8 cellular contexts compared by ENCODE assay signal in the genomic region with DNA sequence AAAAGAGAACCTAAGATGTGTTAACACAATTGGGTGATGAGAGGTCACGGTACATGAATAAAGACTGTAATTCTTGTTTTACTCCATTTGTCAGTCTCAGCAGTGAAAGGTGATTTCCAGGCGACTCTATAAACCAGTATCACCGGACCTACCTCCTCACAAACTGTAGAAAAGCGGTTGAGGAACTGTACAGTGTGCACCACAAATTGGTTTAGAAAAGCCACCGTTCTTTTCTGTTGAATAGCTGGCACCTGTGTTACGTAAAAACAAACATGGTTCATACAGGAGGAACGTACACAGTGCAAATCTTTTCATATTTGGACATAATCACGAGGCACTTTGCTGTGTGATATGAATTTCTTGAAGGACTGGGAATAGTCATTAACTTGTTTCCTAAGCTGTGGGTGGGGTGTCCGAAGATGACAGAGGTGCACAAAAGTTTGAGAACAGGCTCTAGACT. TPM values are rescaled to one million over a fixed set of nuclear protein-coding genes. Genes with fewer than 3 reads are reported as not detected.
DNase-seq lines count a peak whose midpoint lies in the region; ATAC-seq and TF ChIP-seq lines count a peak whose summit lies in the region.

No MANE protein-coding gene starts in this region.

- H3K4me3 ChIP-seq in AG04450 (ENCODE audit: low read depth, low read length) = peak overlapping the region; percentile 82
- peak overlapping the region; percentile 76 to 99 for H3K4me3 ChIP-seq in gastroesophageal sphincter
- peak overlapping the region; percentile 67 to 92 for H3K4me3 ChIP-seq in prostate gland

- H3K4me1 ChIP-seq in gastroesophageal sphincter = peaks cover 0 to 20% (median 0%) of the 10 kb centered on the region in 3 donors
- no peaks in the 10 kb centered on the region for H3K4me1 ChIP-seq in prostate gland (replicated peaks)

- peaks cover 0 to 25% of the 10 kb centered on the region in 2 donors for H3K36me3 ChIP-seq in gastroesophageal sphincter
- H3K36me3 ChIP-seq in prostate gland = no peaks in the 10 kb centered on the region

- DNase-seq in AG04450 (ENCODE audit: low read depth, low spot score) (no peak), activated B cell treated with CpG ODN at 0.5 μM for 24 hours (no peak), prostate gland (ENCODE audit: low spot score) (peak; percentile 33), EL (no peak), NCI-H1092 treated with DMSO at 0.1 percent for 48 hours (lab: John Stamatoyannopoulos, UW) (no peak)

- no peaks in the 10 kb centered on the region for H3K27me3 Mint-ChIP-seq in activated B cell treated with CpG ODN at 0.5 μM for 24 hours

- H3K36me3 Mint-ChIP-seq in activated B cell treated with CpG ODN at 0.5 μM for 24 hours (ENCODE audit: low read depth) = peaks cover 48% of the 10 kb centered on the region

- peaks cover 21% of the 10 kb centered on the region for H3K4me1 Mint-ChIP-seq in activated B cell treated with CpG ODN at 0.5 μM for 24 hours

- no peak for TF ChIP-seq POLR2A in gastroesophageal sphincter (IDR thresholded peaks at IDR 0.05)
- TF ChIP-seq POLR2A in prostate gland (IDR thresholded peaks at IDR 0.05) = no peak

- intact Hi-C loops in activated B cell treated with CpG ODN at 0.5 μM for 24 hours (cut with micrococcal nuclease) = loop anchor here (1.0 to 10.0 kb wide), 5 partner anchors 144 to 1781 kb away; partner anchors contain the start of genes DRAM1, GNPTAB and NT5DC3
- intact Hi-C loops in prostate gland (cut with DNase I) = loop anchor here (5.0 kb wide), 1 partner anchor 119 kb away; no protein-coding TSS in a partner anchor

- CTCF ChIA-PET in AG04450 (lab: Charles Lee) (interaction anchor here (0.7 kb wide), 1 partner anchor 750 kb away, joined by 6 read pairs; no protein-coding TSS in a partner anchor), activated B cell treated with CpG ODN at 0.5 μM for 24 hours (lab: Charles Lee) (no interaction called here)

- TF ChIP-seq CTCF in AG04450 (IDR thresholded peaks at IDR 0.05; ENCODE audit: low read depth, low read length) (no peak), activated B cell treated with CpG ODN at 0.5 μM for 24 hours (IDR thresholded peaks at IDR 0.05) (no peak), gastroesophageal sphincter (IDR thresholded peaks at IDR 0.05) (no peak), prostate gland (IDR thresholded peaks at IDR 0.05) (no peak)

- WGBS in gastroesophageal sphincter (ENCODE audit: low coverage in 1 of 2), 2 donors = 36% methylated on average over 6 to 9 of the region's 9 CpGs
- WGBS in prostate gland = 13% methylated on average over 9 of the region's 9 CpGs

- H3K27ac ChIP-seq in AG04450 (ENCODE audit: low read depth, low read length) (peak overlapping the region; percentile 25), gastroesophageal sphincter (peak overlapping the region; percentile 87 to 92 (median 91)), prostate gland (peak overlapping the region; percentile 93 to 97)

- peak; percentile 45 for ATAC-seq in GM18907 (IDR thresholded peaks at IDR 0.05; ENCODE audit: unreplicated experiment)
- ATAC-seq in HG03139 (IDR thresholded peaks at IDR 0.05; ENCODE audit: unreplicated experiment) = peak; percentile 22
- ATAC-seq in activated B cell treated with CpG ODN at 0.5 μM for 24 hours (ENCODE audit: low read depth) = peak; percentile 30
- peak; percentile 12 for ATAC-seq in gastroesophageal sphincter

- TF ChIP-seq EP300 in gastroesophageal sphincter (IDR thresholded peaks at IDR 0.05) = no peak

- H3K4me3 Mint-ChIP-seq in activated B cell treated with CpG ODN at 0.5 μM for 24 hours = peak overlapping the region; percentile 98

- H3K27me3 ChIP-seq in AG04450 (ENCODE audit: control insufficient read depth, insufficient read depth, low read length) (no peaks in the 10 kb centered on the region), gastroesophageal sphincter (no peaks in the 10 kb centered on the region), prostate gland (replicated peaks; ENCODE audit: insufficient read depth) (no peaks in the 10 kb centered on the region)

- POLR2A ChIA-PET in AG04450 (lab: Yijun Ruan, JAX) (no interaction called here), activated B cell treated with CpG ODN at 0.5 μM for 24 hours (lab: Charles Lee) (interaction anchor here (0.5 to 1.9 kb wide), 16 partner anchors 9 to 428 kb away, joined by 3 to 19 read pairs (median 4); partner anchors contain the start of genes DRAM1, NUP37 and PARPBP)

- H3K9me3 ChIP-seq in AG04450 (ENCODE audit: control insufficient read depth, insufficient read depth, low read length) (no peaks in the 10 kb centered on the region), gastroesophageal sphincter (no peaks in the 10 kb centered on the region), prostate gland (no peaks in the 10 kb centered on the region)

- H3K9me3 Mint-ChIP-seq in activated B cell treated with CpG ODN at 0.5 μM for 24 hours = no peaks in the 10 kb centered on the region

- H3K27ac Mint-ChIP-seq in activated B cell treated with CpG ODN at 0.5 μM for 24 hours = peak overlapping the region; percentile 97

RNA-seq across cellular contexts. Expression of gene WASHC3, which starts 0.7 kb away (rescaled TPM):
- polyA plus RNA-seq in AG04450 (2011; rRNA removed) = 79.3 and 93.8 TPM in 2 replicates
- polyA minus RNA-seq in AG04450 (2011; rRNA and poly(A)+ RNA removed) = 19.4 and 31.5 TPM in 2 replicates
- total RNA-seq in activated B cell treated with CpG ODN at 0.5 μM for 24 hours (47.3 and 50.6 TPM in 2 replicates), gastroesophageal sphincter (100 to 1,000 TPM in 1 of 4 donors, 10 to 100 TPM in 3; 80.4 to 106 (median 87.1) TPM), prostate gland (100 to 1,000 TPM in 1 of 2 donors, 10 to 100 TPM in 1; 60.9 to 110 TPM)

RNA-seq across cellular contexts. Expression of gene NUP37, which starts 58.8 kb away (rescaled TPM):
- polyA plus RNA-seq in AG04450 (2011; rRNA removed) = 42.6 and 62.5 TPM in 2 replicates
- polyA minus RNA-seq in AG04450 (2011; rRNA and poly(A)+ RNA removed) = 9.3 and 24.4 TPM in 2 replicates
- 27.0 and 29.9 TPM in 2 replicates for total RNA-seq in activated B cell treated with CpG ODN at 0.5 μM for 24 hours
- total RNA-seq in gastroesophageal sphincter = 10 to 100 TPM; 15.2 to 27.7 (median 19.0) TPM
- 10 to 100 TPM; 16.6 to 21.4 TPM for total RNA-seq in prostate gland

RNA-seq across cellular contexts. Expression of gene PARPBP, which starts 58.9 kb away (rescaled TPM):
- polyA plus RNA-seq in AG04450 (2011; rRNA removed) = 4.2 and 6.0 TPM in 2 replicates
- 1.4 and 2.6 TPM in 2 replicates for polyA minus RNA-seq in AG04450 (2011; rRNA and poly(A)+ RNA removed)
- total RNA-seq in activated B cell treated with CpG ODN at 0.5 μM for 24 hours = 4.6 and 5.0 TPM in 2 replicates
- 1 to 10 TPM in 3 of 4 donors, under 1 TPM in 1; 0.93 to 1.4 (median 1.2) TPM for total RNA-seq in gastroesophageal sphincter
- 1 to 10 TPM; 2.6 to 3.5 TPM for total RNA-seq in prostate gland

Comparison
In these comparisons a context has a peak if more than half of its experiments do, and no peak if none do; other contexts are left out.
1. H3K27ac ChIP-seq: peak in every context shown above with its lines; median percentile 95 in prostate gland; 91 in gastroesophageal sphincter; 25 in AG04450.